20 cellular contexts compared by ENCODE assay signal in the genomic region with DNA sequence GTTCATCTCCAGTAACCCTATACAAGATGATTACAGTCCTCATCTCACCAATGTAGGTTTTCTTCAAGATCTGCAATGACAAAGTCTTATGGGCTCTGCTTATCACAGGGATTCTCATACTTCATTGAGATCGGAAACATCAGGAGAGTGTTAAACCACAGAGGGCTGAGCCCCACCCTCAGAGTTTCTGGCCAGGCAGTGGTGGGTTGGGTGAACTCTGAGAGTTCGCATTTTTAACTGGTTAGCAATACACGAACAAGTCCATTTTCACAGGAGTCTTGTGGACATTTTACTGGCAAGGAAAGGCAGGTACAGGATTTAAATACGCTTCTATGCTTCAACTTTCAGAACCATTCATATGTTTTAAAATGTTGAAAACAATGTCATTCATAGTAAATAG.
"Had no signal": no experiment of that assay in that cellular context is flagged by ENCODE, and none has a peak within 500 bp of the region (broad histone marks: within the 10 kb centered on the region; RNA-seq: fewer than 3 reads in every experiment).

No MANE protein-coding gene starts in this region.

- H3K36me3 ChIP-seq: esophagus squamous epithelium, neutrophil, ovary, right atrium auricular region, sigmoid colon, stomach, thoracic aorta, transverse colon had no signal

- H3K27me3 ChIP-seq: esophagus squamous epithelium, foreskin keratinocyte, neutrophil, ovary, right atrium auricular region, sigmoid colon, stomach, transverse colon had no signal

- DNase-seq: effector memory CD8-positive, alpha-beta T cell; esophagus squamous epithelium; foreskin keratinocyte; head of caudate nucleus; hypothalamus; kidney; left colon; mucosa of descending colon; naive thymus-derived CD8-positive, alpha-beta T cell; ovary; sigmoid colon; stimulated activated CD4-positive, alpha-beta T cell treated with anti-CD3 and anti-CD28 coated beads, Interleukin-12 subunit alpha, Interleukin-12 subunit beta, amount 100 ng/mL, for 4 hours; stimulated activated naive CD4-positive, alpha-beta T cell; stomach; substantia nigra; transverse colon had no signal

- ATAC-seq: effector memory CD8-positive, alpha-beta T cell; foreskin keratinocyte; left colon; mucosa of descending colon; naive thymus-derived CD8-positive, alpha-beta T cell had no signal

- H3K9me3 ChIP-seq: esophagus squamous epithelium, mucosa of descending colon, neutrophil, ovary, right atrium auricular region, sigmoid colon, stomach, thoracic aorta, transverse colon had no signal

- H3K27ac ChIP-seq: esophagus squamous epithelium, foreskin keratinocyte, neutrophil, ovary, right atrium auricular region, sigmoid colon, skin epidermis, stomach, thoracic aorta, transverse colon had no signal

- H3K4me3 ChIP-seq: esophagus squamous epithelium, mucosa of descending colon, ovary, right atrium auricular region, sigmoid colon, skin epidermis, stomach, thoracic aorta, transverse colon had no signal

- H3K4me1 ChIP-seq: esophagus squamous epithelium, foreskin keratinocyte, right atrium auricular region, sigmoid colon, stomach, transverse colon had no signal
